In genomic region chr3:124700880-124701684, GRCh38 we compare ENCODE assay signal across 1 cellular context.
A peak's percentile ranks its signal among the peaks of the same experiment; 100 is the strongest.
TF ChIP-seq lines count a peak whose summit lies in the region.

No MANE protein-coding gene starts in this region.

TF ChIP-seq in liver, 16 proteins besides CTCF, POLR2A, EP300 and RAD21 (continued from another document):
- TF ChIP-seq FOXA2 (IDR thresholded peaks at IDR 0.05) (peak; percentile 84), MAX (IDR thresholded peaks at IDR 0.05) (peak; percentile 82), JUND (IDR thresholded peaks at IDR 0.05) (peak; percentile 31 to 91)
